ENCODE assay signal across 8 cellular contexts in the genomic region with DNA sequence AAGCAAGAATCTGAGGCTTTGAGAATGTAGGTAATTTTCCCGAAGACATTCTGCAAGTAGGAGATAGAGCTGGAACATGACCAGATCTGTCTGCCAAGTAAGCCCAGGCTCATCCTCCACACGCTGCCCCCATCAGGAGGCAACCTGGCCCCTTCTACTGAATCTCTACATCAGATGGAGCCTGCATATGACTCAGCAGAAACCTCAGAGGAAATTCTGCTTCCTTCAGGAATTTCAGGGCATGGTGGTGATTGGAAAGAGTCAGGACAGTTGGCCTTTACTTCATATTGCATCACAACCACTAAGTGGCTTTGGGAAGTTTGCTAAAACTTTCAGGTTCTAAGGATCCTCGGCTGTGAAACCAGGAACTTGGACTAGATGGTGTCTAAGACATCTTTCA.
DNase-seq lines count a peak whose midpoint lies in the region; ATAC-seq and TF ChIP-seq lines count a peak whose summit lies in the region.

No MANE protein-coding gene starts in this region.

- H3K27me3 ChIP-seq in AG04450 (ENCODE audit: control insufficient read depth, insufficient read depth, low read length): peaks cover 3% of the 10 kb centered on the region

- peak; percentile 5 for ATAC-seq in left lobe of liver

- no peak overlapping the region for H3K4me3 ChIP-seq in AG04450 (ENCODE audit: low read depth, low read length)

- peak; percentile 24 for DNase-seq in AG04450 (ENCODE audit: low read depth, low spot score)
- DNase-seq in HS-5 (ENCODE audit: low read depth): peak; percentile 76
- peak; percentile 97 for DNase-seq in amniotic epithelial cell (ENCODE audit: low read depth)
- no peak for DNase-seq in left lobe of liver (ENCODE audit: low spot score)
- DNase-seq in COLO668 (lab: John Stamatoyannopoulos, UW; ENCODE audit: unreplicated experiment): no peak
- DNase-seq in NCI-H2227 (lab: John Stamatoyannopoulos, UW; ENCODE audit: unreplicated experiment): no peak
- DNase-seq in ureter (ENCODE audit: low spot score): no peak
- no peak for DNase-seq in activated gamma-delta T cell (lab: John Stamatoyannopoulos, UW)

- POLR2A ChIA-PET in AG04450 (lab: Yijun Ruan, JAX): no interaction called here

- CTCF ChIA-PET in AG04450 (lab: Charles Lee): interaction anchor here (1.5 kb wide), 1 partner anchor 25 kb away, joined by 6 read pairs; no protein-coding TSS in a partner anchor

- peak overlapping the region; percentile 63 for H3K27ac ChIP-seq in AG04450 (ENCODE audit: low read depth, low read length)

- TF ChIP-seq CTCF in AG04450 (IDR thresholded peaks at IDR 0.05; ENCODE audit: low read depth, low read length): no peak

- H3K9me3 ChIP-seq in AG04450 (ENCODE audit: control insufficient read depth, insufficient read depth, low read length): no peaks in the 10 kb centered on the region

Comparison
In these comparisons a context has a peak if more than half of its experiments do, and no peak if none do; other contexts are left out.
1. DNase-seq: peak in AG04450 (single experiment), HS-5 (single experiment) and amniotic epithelial cell (single experiment); none in left lobe of liver (single experiment), COLO668 (single experiment), NCI-H2227 (single experiment), ureter (single experiment) and activated gamma-delta T cell (single experiment).